ENCODE assay signal across 18 cellular contexts in the genomic region with DNA sequence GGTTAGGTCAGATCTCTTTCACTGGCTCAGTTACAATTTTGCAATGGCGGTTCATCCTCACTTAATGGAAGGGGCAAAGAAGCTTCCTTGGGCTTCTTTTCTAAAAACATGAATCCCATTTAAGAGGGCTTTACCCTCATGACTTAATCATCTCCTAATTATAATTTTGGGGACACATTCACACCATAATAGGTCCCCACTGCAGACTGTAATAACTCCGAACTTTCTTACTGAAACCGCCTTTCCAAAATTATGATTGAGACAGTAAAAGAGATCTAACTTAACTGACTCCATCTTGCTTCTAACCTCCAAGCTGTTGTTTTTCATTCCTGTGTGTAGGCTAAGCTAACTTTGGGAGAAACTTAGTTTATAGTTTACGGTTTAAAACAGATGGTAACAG. TPM values are rescaled to one million over a fixed set of nuclear protein-coding genes. Genes with fewer than 3 reads are reported as not detected.
DNase-seq lines count a peak whose midpoint lies in the region; ATAC-seq, FAIRE-seq and TF ChIP-seq lines count a peak whose summit lies in the region.
"Had no signal": no experiment of that assay in that cellular context is flagged by ENCODE, and none has a peak within 500 bp of the region (broad histone marks: within the 10 kb centered on the region; RNA-seq: fewer than 3 reads in every experiment).

No MANE protein-coding gene starts in this region.

- TF ChIP-seq RAD21 in K562 (CRISPR knock-in tag; conservative IDR thresholded peaks at IDR 0.05 in 1 of 2, IDR thresholded peaks at IDR 0.05 in 1 of 2): no peak

- DNase-seq in MCF 10A (ENCODE audit: unreplicated experiment): no peak
- no peak for DNase-seq in breast epithelium (ENCODE audit: low spot score in 2 of 2)
- no peak for DNase-seq in K562 (ENCODE audit: extremely low read depth in 1 of 4, low spot score in 3 of 4)
- no peak for DNase-seq in foreskin keratinocyte
- no peak for DNase-seq in CD4-positive, alpha-beta T cell
- DNase-seq in GM12891 (ENCODE audit: insufficient read length, low spot score): no peak
- DNase-seq: ACHN; Caco-2; CD8-positive, alpha-beta memory T cell; DND-41; GDM1; H7 had no signal

- peaks cover 28% of the 10 kb centered on the region for H3K4me1 Mint-ChIP-seq in MCF 10A (ENCODE audit: insufficient read depth, unreplicated experiment)
- peaks cover 4% of the 10 kb centered on the region for H3K4me1 Mint-ChIP-seq in CD4-positive, alpha-beta T cell (ENCODE audit: low read depth)

- in situ Hi-C loops in K562 (cut with MboI): no loop called here

- no peaks in the 10 kb centered on the region for H3K4me1 ChIP-seq in breast epithelium
- peaks cover 8 to 47% of the 10 kb centered on the region in 2 experiments for H3K4me1 ChIP-seq in K562 (replicated peaks in 1 of 2; ENCODE audit: control insufficient read depth in 2 of 2, insufficient read depth in 2 of 2, low read length in 2 of 2)
- peaks cover 44% of the 10 kb centered on the region for H3K4me1 ChIP-seq in foreskin keratinocyte

- TF ChIP-seq CTCF in MCF 10A (IDR thresholded peaks at IDR 0.05; ENCODE audit: unreplicated experiment) (no peak), breast epithelium (IDR thresholded peaks at IDR 0.05) (no peak), K562 (IDR thresholded peaks at IDR 0.05 in 2 of 3, conservative IDR thresholded peaks at IDR 0.05 in 1 of 3; ENCODE audit: insufficient read depth in 2 of 3, low read depth in 1 of 3, low read length in 3 of 3) (no peak), foreskin keratinocyte (conservative IDR thresholded peaks at IDR 0.05) (no peak)
- no peak for TF ChIP-seq CTCF in CD4-positive, alpha-beta T cell (IDR thresholded peaks at IDR 0.05)

- no peak overlapping the region for H3K4me3 ChIP-seq in breast epithelium
- H3K4me3 ChIP-seq in K562: no peak overlapping the region
- H3K4me3 ChIP-seq: GM23338 had no signal

- ATAC-seq in K562 (no peak), foreskin keratinocyte (no peak), GM18498 (IDR thresholded peaks at IDR 0.05; ENCODE audit: unreplicated experiment) (no peak), HG03135 (IDR thresholded peaks at IDR 0.05; ENCODE audit: unreplicated experiment) (no peak)
- no peak for ATAC-seq in CD4-positive, alpha-beta T cell (ENCODE audit: poor library complexity)
- ATAC-seq: GM23338, HepG2 had no signal

- H2AFZ ChIP-seq in K562 (ENCODE audit: low read depth, low read length): no peak overlapping the region
- H2AFZ ChIP-seq: GM23338 had no signal

- no peak for TF ChIP-seq EP300 in K562 (IDR thresholded peaks at IDR 0.05; ENCODE audit: low read length)

- no peak overlapping the region for H3K4me3 Mint-ChIP-seq in MCF 10A (ENCODE audit: unreplicated experiment)
- no peak overlapping the region for H3K4me3 Mint-ChIP-seq in CD4-positive, alpha-beta T cell
- H3K4me3 Mint-ChIP-seq: B cell; CD8-positive, alpha-beta memory T cell; GM23338 had no signal

- 70% methylated on average over 4 of the region's 4 CpGs for WGBS in K562 (ENCODE audit: insufficient coverage, low coverage, missing lambda C conversion rate)

- no peaks in the 10 kb centered on the region for H3K79me2 ChIP-seq in K562 (ENCODE audit: control insufficient read depth, insufficient read depth, low read length)

- no peaks in the 10 kb centered on the region for H3K36me3 Mint-ChIP-seq in MCF 10A (ENCODE audit: insufficient read depth, unreplicated experiment)
- H3K36me3 Mint-ChIP-seq in CD4-positive, alpha-beta T cell (ENCODE audit: low read depth): no peaks in the 10 kb centered on the region
- H3K36me3 Mint-ChIP-seq: CD8-positive, alpha-beta memory T cell had no signal

- H3K27ac ChIP-seq in breast epithelium: no peak overlapping the region
- H3K27ac ChIP-seq in K562 (ENCODE audit: extremely low read depth, low read depth, low read length): no peak overlapping the region
- H3K27ac ChIP-seq in foreskin keratinocyte: peak overlapping the region; percentile 45
- no peak overlapping the region for H3K27ac ChIP-seq in CD4-positive, alpha-beta T cell (ENCODE audit: low read depth, low read length)

- no peak for FAIRE-seq in K562 (lab: Jason Lieb, UNC)
- FAIRE-seq in GM12891 (lab: Jason Lieb, UNC): no peak
- FAIRE-seq: HepG2, HTR-8/SVneo had no signal

- H3K9me3 Mint-ChIP-seq in MCF 10A (ENCODE audit: unreplicated experiment): no peaks in the 10 kb centered on the region
- no peaks in the 10 kb centered on the region for H3K9me3 Mint-ChIP-seq in CD4-positive, alpha-beta T cell
- H3K9me3 Mint-ChIP-seq: CD8-positive, alpha-beta memory T cell had no signal

- BruUV-seq in MCF 10A (replicated peaks; lab: Mats Ljungman, UMichigan) (no TSS peak), K562 (replicated peaks; lab: Mats Ljungman, UMichigan) (no TSS peak)

- H3K9ac ChIP-seq in K562 (ENCODE audit: insufficient read depth in 1 of 2, low read depth in 2 of 2, low read length in 2 of 2): no peak overlapping the region

- TF ChIP-seq POLR2A in breast epithelium (IDR thresholded peaks at IDR 0.05) (no peak), K562 (conservative IDR thresholded peaks at IDR 0.05) (no peak), GM12891 (IDR thresholded peaks at IDR 0.05; ENCODE audit: low read depth, low read length) (no peak)

- no peak overlapping the region for H3K4me2 ChIP-seq in K562 (ENCODE audit: insufficient read depth, low read length)
- H3K4me2 ChIP-seq: GM23338 had no signal

- H3K27me3 ChIP-seq in breast epithelium: no peaks in the 10 kb centered on the region
- no peaks in the 10 kb centered on the region for H3K27me3 ChIP-seq in K562 (ENCODE audit: control insufficient read depth in 2 of 2, insufficient read depth in 2 of 2, low read length in 2 of 2)
- H3K27me3 ChIP-seq in foreskin keratinocyte: no peaks in the 10 kb centered on the region
- no peaks in the 10 kb centered on the region for H3K27me3 ChIP-seq in CD4-positive, alpha-beta T cell (ENCODE audit: control insufficient read depth, insufficient read depth, low read length)

- POLR2A ChIA-PET in MCF 10A (lab: Yijun Ruan, JAX): interaction anchor here (2.0 kb wide), 1 partner anchor 33 kb away, joined by 4 read pairs; a partner anchor contains a TSS
- POLR2A ChIA-PET in K562 (lab: Yijun Ruan, JAX): interaction anchor here (1.0 to 2.6 kb wide), 3 partner anchors 8 to 68 kb away, joined by 3 to 6 read pairs (median 3); no protein-coding TSS in a partner anchor
- POLR2A ChIA-PET in CD4-positive, alpha-beta T cell (lab: Charles Lee): no interaction called here

- intact Hi-C loops in MCF 10A (cut with micrococcal nuclease): no loop called here
- intact Hi-C loops in breast epithelium (cut with DNase I; ENCODE audit: low total_unique reads): no loop called here
- intact Hi-C loops in K562 (cut with micrococcal nuclease): no loop called here
- intact Hi-C loops in CD4-positive, alpha-beta T cell (cut with DNase I, micrococcal nuclease): no loop called here

- peak overlapping the region; percentile 31 for H3K27ac Mint-ChIP-seq in MCF 10A (ENCODE audit: low read depth, unreplicated experiment)
- H3K27ac Mint-ChIP-seq in CD4-positive, alpha-beta T cell: no peak overlapping the region
- H3K27ac Mint-ChIP-seq: B cell, GM23338 had no signal

- H3K27me3 Mint-ChIP-seq in MCF 10A (ENCODE audit: insufficient read depth, unreplicated experiment): no peaks in the 10 kb centered on the region
- H3K27me3 Mint-ChIP-seq in CD4-positive, alpha-beta T cell: no peaks in the 10 kb centered on the region

- no peaks in the 10 kb centered on the region for H3K9me3 ChIP-seq in breast epithelium
- peaks cover 6% of the 10 kb centered on the region for H3K9me3 ChIP-seq in K562 (replicated peaks; ENCODE audit: control insufficient read depth, insufficient read depth, low read depth, low read length)
- no peaks in the 10 kb centered on the region for H3K9me3 ChIP-seq in CD4-positive, alpha-beta T cell (ENCODE audit: control insufficient read depth, low read length)

- no peaks in the 10 kb centered on the region for H3K36me3 ChIP-seq in breast epithelium
- no peaks in the 10 kb centered on the region for H3K36me3 ChIP-seq in K562 (ENCODE audit: control insufficient read depth, insufficient read depth, low read length)

- CTCF ChIA-PET in MCF 10A (lab: Yijun Ruan, JAX) (no interaction called here), K562 (lab: Yijun Ruan, JAX; ENCODE audit: low intra/inter-chr PET ratio) (no interaction called here)
- CTCF ChIA-PET in CD4-positive, alpha-beta T cell (lab: Charles Lee): interaction anchor here (1.0 kb wide), 1 partner anchor 33 kb away, joined by 3 read pairs; a partner anchor contains a TSS

- H3K9me1 ChIP-seq in K562 (ENCODE audit: control insufficient read depth, insufficient read depth, low read length): no peaks in the 10 kb centered on the region

- no peaks in the 10 kb centered on the region for H4K20me1 ChIP-seq in K562 (replicated peaks; ENCODE audit: control insufficient read depth, insufficient read depth, low read length)

TF ChIP-seq in GM12891, 5 proteins besides CTCF, POLR2A, EP300 and RAD21 (continues in another document):
- TF ChIP-seq SPI1 (IDR thresholded peaks at IDR 0.05; ENCODE audit: low read depth, low read length) (no peak), TAF1 (IDR thresholded peaks at IDR 0.05; ENCODE audit: low read depth, low read length) (no peak), POLR2AphosphoS5 (IDR thresholded peaks at IDR 0.05; ENCODE audit: low read depth, low read length) (no peak), PAX5 (IDR thresholded peaks at IDR 0.05; ENCODE audit: insufficient read depth, low read length, severe bottlenecking) (no peak)

RNA-seq across cellular contexts. Expression of a gene that starts 33.3 kb away (rescaled TPM):
- total RNA-seq in MCF 10A (2022) (13.3 and 17.2 TPM in 2 replicates), breast epithelium (10 to 100 TPM in 2 of 3 donors, 1 to 10 TPM in 1; 7.7 to 17.4 (median 11.5) TPM), K562 (2014; rRNA removed) (8.7 and 14.4 TPM in 2 replicates), K562 (2014; rRNA removed; fragmentation: Illumina TruSeq; extraction: Trizol) (1.6 and 2.6 TPM in 2 replicates), K562 (2015; rRNA removed; fragmentation: Illumina TruSeq; extraction: Trizol) (4.4 and 5.2 TPM in 2 replicates), K562 (2021) (29.8 and 34.1 TPM in 2 replicates), foreskin keratinocyte (17.2 and 23.6 TPM in 2 replicates)
- 16.6 and 54.7 TPM in 2 replicates for total RNA-seq in K562 (2011; cell fraction: chromatin; rRNA removed; ENCODE audit: low replicate concordance)
- 33.4 and 38.0 TPM in 2 replicates for total RNA-seq in K562 (2011; cell fraction: nucleolus; rRNA removed)
- 26.0 and 26.7 TPM in 2 replicates for total RNA-seq in K562 (2011; cell fraction: nucleoplasm; rRNA removed)
- polyA plus RNA-seq in K562 (2011; rRNA removed) (1.9 and 6.4 TPM in 2 replicates), K562 (2014; fragmentation: Illumina TruSeq; extraction: Trizol) (11.3 and 17.1 TPM in 2 replicates), K562 (2014; fragmentation: Nextera tagmentation; extraction: Ambion mirVana) (under 1 TPM; 0.31 to 0.60 TPM), K562 (2014; rRNA removed) (7.4 and 7.9 TPM in 2 replicates), foreskin keratinocyte (15.2 and 19.7 TPM in 2 replicates)
- polyA plus RNA-seq in K562 (2011; cell fraction: cytosol; rRNA removed): 3.3 and 7.1 TPM in 2 replicates
- 11.3 and 15.1 TPM in 2 replicates for polyA plus RNA-seq in K562 (2011; cell fraction: nucleus; rRNA removed)
- 14.2 and 26.5 TPM in 2 replicates for polyA plus RNA-seq in K562 (2012)
- polyA minus RNA-seq in K562 (2011; rRNA and poly(A)+ RNA removed): 4.8 and 5.4 TPM in 2 replicates
- 15.2 and 22.0 TPM in 2 replicates for polyA minus RNA-seq in K562 (2011; cell fraction: cytosol; rRNA and poly(A)+ RNA removed)
- 15.1 and 18.7 TPM in 2 replicates for polyA minus RNA-seq in K562 (2011; cell fraction: nucleus; rRNA and poly(A)+ RNA removed)
- total RNA-seq in CD4-positive, alpha-beta T cell: 10 to 100 TPM; 41.6 to 42.1 TPM
- polyA plus RNA-seq in GM12891 (2012; ENCODE audit: low read depth, missing spikeins): 41.0 TPM
